Comparison of ENCODE assay signal across 29 cellular contexts in genomic region chr4:134001057-134001456, GRCh38.
DNase-seq lines count a peak whose midpoint lies in the region; TF ChIP-seq lines count a peak whose summit lies in the region.
"Had no signal": no experiment of that assay in that cellular context is flagged by ENCODE, and none has a peak within 500 bp of the region (broad histone marks: within the 10 kb centered on the region; RNA-seq: fewer than 3 reads in every experiment).

No MANE protein-coding gene starts in this region.

- peak; percentile 23 for DNase-seq in SIG-M5 treated with dmso at 0.1 percent for 504 hours (lab: John Stamatoyannopoulos, UW; ENCODE audit: unreplicated experiment)
- DNase-seq in SIG-M5 (lab: John Stamatoyannopoulos, UW): no peak
- peak; percentile 2 for DNase-seq in HPDE6-E6E7 (ENCODE audit: extremely low spot score)
- DNase-seq in epithelial cell of esophagus (ENCODE audit: low read depth): peak; percentile 65
- DNase-seq in trophoblast cell: peak; percentile 20 to 70
- DNase-seq in DMS153 (lab: John Stamatoyannopoulos, UW): no peak
- no peak for DNase-seq in NCI-H2081 (lab: John Stamatoyannopoulos, UW)
- DNase-seq in neural progenitor cell (ENCODE audit: low spot score): no peak
- DNase-seq: CD8-positive, alpha-beta memory T cell; DMS 273 treated with DMSO at 0.1 percent for 48 hours; DMS79 treated with DMSO at 0.1 percent for 48 hours; Karpas-422; MV-4-11; NCI-H1105; NCI-H1436 treated with DMSO at 0.1 percent for 48 hours; NCI-H187 treated with DMSO at 0.1 percent for 48 hours; NCI-H2107; NCI-H446; NCI-H526; NCI-H82; NK-92 treated with Interleukin-12 subunit alpha and Interleukin-12 subunit beta, amount 100 ng/mL, for 24 hours; SHP77 treated with DMSO at 0.1 percent for 48 hours; SK-N-SH; SW 1271 had no signal

- no peak overlapping the region for H4K12ac ChIP-seq in trophoblast cell (ENCODE audit: low read depth, low read length)

- H3K79me2 ChIP-seq in trophoblast cell (ENCODE audit: control insufficient read depth, insufficient read depth, low read length, poor library complexity) (no peaks in the 10 kb centered on the region), neural progenitor cell (ENCODE audit: low read depth) (no peaks in the 10 kb centered on the region)

- H3K23ac ChIP-seq in trophoblast cell (ENCODE audit: low read length): no peak overlapping the region

- H3K4me3 ChIP-seq in epithelial cell of esophagus (ENCODE audit: low read length) (no peak overlapping the region), trophoblast cell (ENCODE audit: low read depth, low read length) (no peak overlapping the region), neural progenitor cell (no peak overlapping the region)

- H2AK5ac ChIP-seq in trophoblast cell (ENCODE audit: low read length): no peak overlapping the region

- H3K9me3 Mint-ChIP-seq in neural progenitor cell: peaks cover 2% of the 10 kb centered on the region

- H3K79me1 ChIP-seq in trophoblast cell (ENCODE audit: low read length): no peaks in the 10 kb centered on the region

- H4K8ac ChIP-seq in trophoblast cell (ENCODE audit: low read depth, low read length): no peak overlapping the region

- no peak overlapping the region for H3K4ac ChIP-seq in trophoblast cell (ENCODE audit: low read depth, low read length)

- H3K14ac ChIP-seq in trophoblast cell (ENCODE audit: low read length): no peak overlapping the region

- H3K27ac Mint-ChIP-seq in neural progenitor cell: no peak overlapping the region
- H3K27ac Mint-ChIP-seq: B cell; CD14-positive monocyte; CD8-positive, alpha-beta memory T cell had no signal

- H3K36me3 ChIP-seq in trophoblast cell (ENCODE audit: control insufficient read depth in 1 of 2, insufficient read depth in 2 of 2, low read length in 2 of 2) (no peaks in the 10 kb centered on the region), neural progenitor cell (no peaks in the 10 kb centered on the region)

- no peak overlapping the region for H2AFZ ChIP-seq in trophoblast cell (ENCODE audit: insufficient read depth, low read length, poor library complexity)
- no peak overlapping the region for H2AFZ ChIP-seq in neural progenitor cell (replicated peaks)

- no peaks in the 10 kb centered on the region for H3K36me3 Mint-ChIP-seq in neural progenitor cell
- H3K36me3 Mint-ChIP-seq: CD14-positive monocyte; CD8-positive, alpha-beta memory T cell had no signal

- H3K4me1 ChIP-seq in trophoblast cell (ENCODE audit: control insufficient read depth in 1 of 2, insufficient read depth in 2 of 2, low read length in 2 of 2) (no peaks in the 10 kb centered on the region), neural progenitor cell (no peaks in the 10 kb centered on the region)

- TF ChIP-seq CTCF in epithelial cell of esophagus (IDR thresholded peaks at IDR 0.05; ENCODE audit: insufficient read depth, low read depth, low read length, missing control alignments): no peak
- no peak for TF ChIP-seq CTCF in neural progenitor cell (IDR thresholded peaks at IDR 0.05)

- no peaks in the 10 kb centered on the region for H3K4me1 Mint-ChIP-seq in neural progenitor cell
- H3K4me1 Mint-ChIP-seq: B cell; CD14-positive monocyte; CD8-positive, alpha-beta memory T cell had no signal

- no peaks in the 10 kb centered on the region for H3F3A ChIP-seq in neural progenitor cell (ENCODE audit: low read depth)

- H3K27me3 Mint-ChIP-seq in neural progenitor cell (ENCODE audit: insufficient read depth, low read depth): no peaks in the 10 kb centered on the region
- H3K27me3 Mint-ChIP-seq: B cell had no signal

- no CpG with 5 or more reads among the region's 3 CpGs for WGBS in trophoblast cell (ENCODE audit: extremely low coverage, insufficient coverage, insufficient read length)

- H3K27ac ChIP-seq in trophoblast cell (ENCODE audit: low read depth, low read length): no peak overlapping the region
- no peak overlapping the region for H3K27ac ChIP-seq in neural progenitor cell
- H3K27ac ChIP-seq: 22Rv1, HL-60, RWPE1 had no signal

- H3K9me3 ChIP-seq in trophoblast cell (ENCODE audit: insufficient read depth, low read depth, low read length) (peaks cover 2% of the 10 kb centered on the region), neural progenitor cell (ENCODE audit: low read depth) (no peaks in the 10 kb centered on the region)
- H3K9me3 ChIP-seq: SK-N-SH had no signal

- H2BK5ac ChIP-seq in trophoblast cell (ENCODE audit: low read depth, low read length, poor library complexity): no peak overlapping the region

- no peaks in the 10 kb centered on the region for H3K27me3 ChIP-seq in trophoblast cell (ENCODE audit: insufficient read depth, low read length)
- H3K27me3 ChIP-seq in neural progenitor cell: no peaks in the 10 kb centered on the region

- no peak overlapping the region for H3K9ac ChIP-seq in trophoblast cell (ENCODE audit: low read length)
- H3K9ac ChIP-seq in neural progenitor cell: no peak overlapping the region
- H3K9ac ChIP-seq: SK-N-SH had no signal

- no peak overlapping the region for H2BK120ac ChIP-seq in trophoblast cell (ENCODE audit: insufficient read depth, low read length, poor library complexity)

- H3K4me3 Mint-ChIP-seq in neural progenitor cell: no peak overlapping the region
- H3K4me3 Mint-ChIP-seq: B cell; CD14-positive monocyte; CD8-positive, alpha-beta memory T cell had no signal

- H4K91ac ChIP-seq in trophoblast cell (ENCODE audit: low read depth, low read length): no peak overlapping the region

- no peak overlapping the region for H3K18ac ChIP-seq in trophoblast cell (ENCODE audit: low read length)

- no peak overlapping the region for H3K4me2 ChIP-seq in trophoblast cell (ENCODE audit: low read length)
- no peak overlapping the region for H3K4me2 ChIP-seq in neural progenitor cell
- H3K4me2 ChIP-seq: SK-N-SH had no signal

- H2BK12ac ChIP-seq in trophoblast cell (ENCODE audit: low read length): no peak overlapping the region

- no peaks in the 10 kb centered on the region for H4K20me1 ChIP-seq in neural progenitor cell (ENCODE audit: low read depth)

Comparison
In these comparisons a context has a peak if more than half of its experiments do, and no peak if none do; other contexts are left out.
1. DNase-seq: peak in SIG-M5 treated with dmso at 0.1 percent for 504 hours (single experiment), HPDE6-E6E7 (single experiment), epithelial cell of esophagus (single experiment) and trophoblast cell (2 of 2); none in SIG-M5 (single experiment), DMS153 (single experiment), NCI-H2081 (0 of 2) and neural progenitor cell (single experiment).